11 cellular contexts compared by ENCODE assay signal in genomic region chr11:61551630-61552029, GRCh38. TPM values are rescaled to one million over a fixed set of nuclear protein-coding genes. Genes with fewer than 3 reads are reported as not detected.
DNase-seq lines count a peak whose midpoint lies in the region; ATAC-seq and TF ChIP-seq lines count a peak whose summit lies in the region.
"Had no signal": no experiment of that assay in that cellular context is flagged by ENCODE, and none has a peak within 500 bp of the region (broad histone marks: within the 10 kb centered on the region; RNA-seq: fewer than 3 reads in every experiment).

No MANE protein-coding gene starts in this region.

- no peak overlapping the region for H2BK12ac ChIP-seq in trophoblast cell (ENCODE audit: low read length)

- no peak overlapping the region for H4K8ac ChIP-seq in trophoblast cell (ENCODE audit: low read depth, low read length)

- no peak overlapping the region for H3K18ac ChIP-seq in trophoblast cell (ENCODE audit: low read length)

- H3K4ac ChIP-seq in trophoblast cell (ENCODE audit: low read depth, low read length) = no peak overlapping the region

- H4K12ac ChIP-seq in trophoblast cell (ENCODE audit: low read depth, low read length) = no peak overlapping the region

- no peak overlapping the region for H3K27ac ChIP-seq in trophoblast cell (ENCODE audit: low read depth, low read length)

- DNase-seq in ACHN (peak; percentile 68), HT-29 (ENCODE audit: low spot score) (peak; percentile 31), cardiac fibroblast (ENCODE audit: low read depth in 2 of 2) (peak; percentile 25 to 63), iris pigment epithelial cell (ENCODE audit: low read depth) (peak; percentile 6), HAP-1 (ENCODE audit: low spot score in 2 of 2) (no peak), globus pallidus (ENCODE audit: low spot score) (no peak), trophoblast cell (no peak)
- DNase-seq: activated CD4-positive, alpha-beta T cell treated with anti-CD3 and anti-CD28 coated beads, Interleukin-2, amount 50 U/mL, for 48 hours; activated naive CD4-positive, alpha-beta T cell treated with anti-CD3 and anti-CD28 coated beads for 36 hours; T-helper 1 cell had no signal

- H3K4me3 ChIP-seq in cardiac fibroblast (replicated peaks in 1 of 2; ENCODE audit: low read depth in 2 of 2, low read length in 2 of 2) = no peak overlapping the region
- H3K4me3 ChIP-seq in HAP-1 = no peak overlapping the region
- no peak overlapping the region for H3K4me3 ChIP-seq in trophoblast cell (ENCODE audit: low read depth, low read length)

- H3K4me2 ChIP-seq in trophoblast cell (ENCODE audit: low read length) = no peak overlapping the region

- H3K79me2 ChIP-seq in trophoblast cell (ENCODE audit: control insufficient read depth, insufficient read depth, low read length, poor library complexity) = no peaks in the 10 kb centered on the region

- no peaks in the 10 kb centered on the region for H3K36me3 ChIP-seq in HAP-1 (replicated peaks)
- H3K36me3 ChIP-seq in trophoblast cell (ENCODE audit: control insufficient read depth in 1 of 2, insufficient read depth in 2 of 2, low read length in 2 of 2) = no peaks in the 10 kb centered on the region

- H3K4me1 ChIP-seq in HAP-1 = peaks cover 5% of the 10 kb centered on the region; the same call in 1 of the 2 replicates
- H3K4me1 ChIP-seq in trophoblast cell (ENCODE audit: control insufficient read depth in 1 of 2, insufficient read depth in 2 of 2, low read length in 2 of 2) = peaks cover 4 to 5% of the 10 kb centered on the region in 2 experiments

- no peak overlapping the region for H2AK5ac ChIP-seq in trophoblast cell (ENCODE audit: low read length)

- no peak overlapping the region for H2BK120ac ChIP-seq in trophoblast cell (ENCODE audit: insufficient read depth, low read length, poor library complexity)

- no peak for ATAC-seq in HG03280 (IDR thresholded peaks at IDR 0.05; ENCODE audit: unreplicated experiment)

- H3K9ac ChIP-seq in trophoblast cell (ENCODE audit: low read length) = no peak overlapping the region

- WGBS in trophoblast cell (ENCODE audit: extremely low coverage, insufficient coverage, insufficient read length) = no CpG with 5 or more reads among the region's 12 CpGs

- no peaks in the 10 kb centered on the region for H3K9me3 ChIP-seq in HAP-1
- H3K9me3 ChIP-seq in trophoblast cell (ENCODE audit: insufficient read depth, low read depth, low read length) = peaks cover 3% of the 10 kb centered on the region

- no peak overlapping the region for H3K14ac ChIP-seq in trophoblast cell (ENCODE audit: low read length)

- H2AFZ ChIP-seq in trophoblast cell (ENCODE audit: insufficient read depth, low read length, poor library complexity) = no peak overlapping the region

- H3K23ac ChIP-seq in trophoblast cell (ENCODE audit: low read length) = no peak overlapping the region

- H3K79me1 ChIP-seq in trophoblast cell (ENCODE audit: low read length) = no peaks in the 10 kb centered on the region

- in situ Hi-C loops in ACHN (cut with HindIII; ENCODE audit: low pct_ligation_motif_present, low pct_unique_long_range_greater_than_20kb, low sequenced_read_pairs) (no loop called here), HAP-1 (cut with MboI; ENCODE audit: low sequenced_read_pairs) (no loop called here)

- no peak for TF ChIP-seq CTCF in cardiac fibroblast (IDR thresholded peaks at IDR 0.05; ENCODE audit: low read depth, low read length)

- H4K91ac ChIP-seq in trophoblast cell (ENCODE audit: low read depth, low read length) = no peak overlapping the region

- H2BK5ac ChIP-seq in trophoblast cell (ENCODE audit: low read depth, low read length, poor library complexity) = no peak overlapping the region

- H3K27me3 ChIP-seq in HAP-1 (ENCODE audit: low read depth) (peaks cover 49% of the 10 kb centered on the region), trophoblast cell (ENCODE audit: insufficient read depth, low read length) (peaks cover 2% of the 10 kb centered on the region)

RNA-seq across cellular contexts. Expression of gene SYT7, which starts 29.2 kb away (rescaled TPM):
- 13.2 and 14.8 TPM in 2 replicates for total RNA-seq in HT-29 (2014; rRNA removed; shearing (Covaris generic))
- polyA plus RNA-seq in trophoblast cell (2013) = 42.4 and 42.7 TPM in 2 replicates
- total RNA-seq: activated naive CD4-positive, alpha-beta T cell treated with anti-CD3 and anti-CD28 coated beads for 36 hours had no signal

RNA-seq across cellular contexts. Expression of gene LRRC10B, which starts 43.1 kb away (rescaled TPM):
- total RNA-seq in HT-29 (2014; rRNA removed; shearing (Covaris generic)) = 6.3 and 7.7 TPM in 2 replicates
- 0.46 and 0.48 TPM in 2 replicates for polyA plus RNA-seq in trophoblast cell (2013)
- total RNA-seq: activated naive CD4-positive, alpha-beta T cell treated with anti-CD3 and anti-CD28 coated beads for 36 hours had no signal

Comparison
In these comparisons a context has a peak if more than half of its experiments do, and no peak if none do; other contexts are left out.
1. DNase-seq: peak in ACHN (single experiment), HT-29 (single experiment), cardiac fibroblast (2 of 2) and iris pigment epithelial cell (single experiment); none in HAP-1 (0 of 2), globus pallidus (single experiment) and trophoblast cell (0 of 2).